Comparison of ENCODE assay signal across 35 cellular contexts in the genomic region with DNA sequence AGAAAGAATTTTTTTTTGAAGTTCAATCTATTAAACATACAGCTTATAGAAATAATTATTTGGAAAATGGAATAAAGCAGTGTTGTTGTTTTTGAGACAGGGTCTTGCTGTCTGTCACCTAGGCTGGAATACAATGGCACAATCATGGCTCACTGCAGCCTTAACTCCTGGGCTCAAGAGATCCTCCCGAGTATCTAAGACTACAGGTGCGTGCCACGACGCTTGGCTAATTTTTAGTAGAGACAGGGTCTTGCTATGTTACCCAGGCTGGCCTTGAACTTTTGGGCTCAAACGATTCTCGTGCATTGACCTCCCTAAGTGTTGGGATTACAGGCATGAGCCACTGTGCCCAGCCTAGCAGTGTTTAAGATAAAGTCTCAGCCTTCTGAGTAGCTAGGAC.
"Had no signal": no experiment of that assay in that cellular context is flagged by ENCODE, and none has a peak within 500 bp of the region (broad histone marks: within the 10 kb centered on the region; RNA-seq: fewer than 3 reads in every experiment).

No MANE protein-coding gene starts in this region.

- H3K27me3 ChIP-seq: ascending aorta, cardiac muscle cell had no signal

- H3K9me3 Mint-ChIP-seq: activated B cell treated with CpG ODN at 0.5 μM for 24 hours; activated CD4-positive, alpha-beta memory T cell treated with anti-CD3 and anti-CD28 coated beads for 36 hours; activated CD4-positive, alpha-beta T cell treated with anti-CD3 and anti-CD28 coated beads, Interleukin-2, amount 10 ng/mL, durations not matched to agents 24 days and 14 days; activated CD8-positive, alpha-beta T cell treated with anti-CD3 and anti-CD28 coated beads for 36 hours; activated naive CD4-positive, alpha-beta T cell treated with anti-CD3 and anti-CD28 coated beads, Interleukin-2, amount 50 U/mL, for 24 hours; activated naive CD8-positive, alpha-beta T cell treated with anti-CD3 and anti-CD28 coated beads, Interleukin-2, amount 10 ng/mL, durations not matched to agents 7 days and 5 days; activated naive CD8-positive, alpha-beta T cell treated with anti-CD3 and anti-CD28 coated beads, Interleukin-2, amount 50 U/mL, for 24 hours; activated T-cell treated with anti-CD3 and anti-CD28 coated beads, Interleukin-2, amount 50 U/mL, for 4 hours; activated T-cell treated with anti-CD3 and anti-CD28 coated beads, Interleukin-2, amount 50 U/mL, for 72 hours; activated T-helper 2 cell treated with anti-CD3 and anti-CD28 coated beads, Interferon-gamma antibody, Interleukin-2, Interleukin-4, amounts not matched to agents 10 μg/mL and 5 μg/mL and 100 μg/mL, durations not matched to agents 14 hours and 24 hours and 36 hours; brain; central memory CD8-positive, alpha-beta T cell; T-helper 2 cell treated with Interferon-gamma antibody and Interleukin-4, amounts not matched to agents 5 μg/mL and 100 μg/mL, for 36 hours had no signal

- H3K27ac ChIP-seq: ascending aorta, cardiac muscle cell, VCaP had no signal

- H3K4me3 ChIP-seq: ascending aorta, cardiac muscle cell had no signal

- H3K9me3 ChIP-seq: ascending aorta had no signal

- ATAC-seq: activated CD8-positive, alpha-beta T cell treated with anti-CD3 and anti-CD28 coated beads for 36 hours; activated naive CD8-positive, alpha-beta T cell treated with anti-CD3 and anti-CD28 coated beads, Interleukin-2, amount 50 U/mL, for 24 hours; activated T-cell treated with anti-CD3 and anti-CD28 coated beads, Interleukin-2, amount 50 U/mL, for 4 hours; activated T-cell treated with anti-CD3 and anti-CD28 coated beads, Interleukin-2, amount 50 U/mL, for 72 hours had no signal

- DNase-seq: activated B cell treated with CpG ODN at 0.5 μM for 24 hours; activated CD4-positive, alpha-beta memory T cell treated with anti-CD3 and anti-CD28 coated beads for 36 hours; activated CD4-positive, alpha-beta T cell treated with anti-CD3 and anti-CD28 coated beads for 4 hours; activated CD4-positive, alpha-beta T cell treated with anti-CD3 and anti-CD28 coated beads, Interleukin-2, amount 10 ng/mL, durations not matched to agents 24 days and 14 days; activated CD4-positive, alpha-beta T cell treated with anti-CD3 and anti-CD28 coated beads, Interleukin-2, amount 50 U/mL, for 1 hour; activated CD4-positive, alpha-beta T cell treated with anti-CD3 and anti-CD28 coated beads, Interleukin-2, amount 50 U/mL, for 4 hours; activated CD4-positive, CD25-positive, alpha-beta regulatory T cell treated with anti-CD3 and anti-CD28 coated beads, Interleukin-2, amount 50 U/mL, for 72 hours; activated CD8-positive, alpha-beta memory T cell treated with anti-CD3 and anti-CD28 coated beads, Interleukin-2, amount 50 U/mL, for 4 hours; activated CD8-positive, alpha-beta T cell treated with anti-CD3 and anti-CD28 coated beads for 36 hours; activated effector memory CD4-positive, alpha-beta T cell treated with Interleukin-2 at 50 U/mL for 16 hours; activated gamma-delta T cell; activated naive CD4-positive, alpha-beta T cell treated with Interleukin-2 at 50 U/mL for 16 hours; activated naive CD8-positive, alpha-beta T cell treated with anti-CD3 and anti-CD28 coated beads, Interleukin-2, amount 10 ng/mL, durations not matched to agents 7 days and 5 days; activated naive CD8-positive, alpha-beta T cell treated with anti-CD3 and anti-CD28 coated beads, Interleukin-2, amount 50 U/mL, for 24 hours; activated T-cell treated with anti-CD3 and anti-CD28 coated beads for 4 hours; activated T-cell treated with anti-CD3 and anti-CD28 coated beads, Interleukin-2, amount 50 U/mL, for 1 hour; activated T-cell treated with anti-CD3 and anti-CD28 coated beads, Interleukin-2, amount 50 U/mL, for 4 hours; activated T-cell treated with anti-CD3 and anti-CD28 coated beads, Interleukin-2, amount 50 U/mL, for 72 hours; amygdala; anterior cingulate cortex; caudate nucleus; cerebellar nuclear complex; T-helper 2 cell; T-helper 9 cell had no signal

- H3K27me3 Mint-ChIP-seq: activated B cell treated with CpG ODN at 0.5 μM for 24 hours; activated CD4-positive, alpha-beta memory T cell treated with anti-CD3 and anti-CD28 coated beads for 36 hours; activated CD4-positive, alpha-beta T cell treated with anti-CD3 and anti-CD28 coated beads, Interleukin-2, amount 10 ng/mL, durations not matched to agents 24 days and 14 days; activated CD8-positive, alpha-beta T cell treated with anti-CD3 and anti-CD28 coated beads for 36 hours; activated naive CD4-positive, alpha-beta T cell treated with anti-CD3 and anti-CD28 coated beads, Interleukin-2, amount 50 U/mL, for 24 hours; activated naive CD8-positive, alpha-beta T cell; activated naive CD8-positive, alpha-beta T cell treated with anti-CD3 and anti-CD28 coated beads, Interleukin-2, amount 10 ng/mL, durations not matched to agents 7 days and 5 days; activated naive CD8-positive, alpha-beta T cell treated with anti-CD3 and anti-CD28 coated beads, Interleukin-2, amount 50 U/mL, for 24 hours; brain; central memory CD8-positive, alpha-beta T cell had no signal

- H3K4me3 Mint-ChIP-seq: activated B cell treated with CpG ODN at 0.5 μM for 24 hours; activated CD4-positive, alpha-beta memory T cell treated with anti-CD3 and anti-CD28 coated beads for 36 hours; activated CD4-positive, alpha-beta T cell treated with anti-CD3 and anti-CD28 coated beads, Interleukin-2, amount 10 ng/mL, durations not matched to agents 24 days and 14 days; activated CD8-positive, alpha-beta T cell treated with anti-CD3 and anti-CD28 coated beads for 36 hours; activated naive CD4-positive, alpha-beta T cell treated with anti-CD3 and anti-CD28 coated beads, Interleukin-2, amount 50 U/mL, for 24 hours; activated naive CD8-positive, alpha-beta T cell; activated naive CD8-positive, alpha-beta T cell treated with anti-CD3 and anti-CD28 coated beads, Interleukin-2, amount 10 ng/mL, durations not matched to agents 7 days and 5 days; activated naive CD8-positive, alpha-beta T cell treated with anti-CD3 and anti-CD28 coated beads, Interleukin-2, amount 50 U/mL, for 24 hours; activated T-cell treated with anti-CD3 and anti-CD28 coated beads, Interleukin-2, amount 50 U/mL, for 4 hours; activated T-cell treated with anti-CD3 and anti-CD28 coated beads, Interleukin-2, amount 50 U/mL, for 72 hours; brain; central memory CD8-positive, alpha-beta T cell; T-helper 2 cell treated with Interferon-gamma antibody and Interleukin-4, amounts not matched to agents 5 μg/mL and 100 μg/mL, for 36 hours had no signal

- H3K27ac Mint-ChIP-seq: activated B cell treated with CpG ODN at 0.5 μM for 24 hours; activated CD4-positive, alpha-beta memory T cell treated with anti-CD3 and anti-CD28 coated beads for 36 hours; activated CD8-positive, alpha-beta T cell treated with anti-CD3 and anti-CD28 coated beads for 36 hours; activated naive CD4-positive, alpha-beta T cell treated with anti-CD3 and anti-CD28 coated beads, Interleukin-2, amount 50 U/mL, for 24 hours; activated naive CD8-positive, alpha-beta T cell; activated naive CD8-positive, alpha-beta T cell treated with anti-CD3 and anti-CD28 coated beads, Interleukin-2, amount 10 ng/mL, durations not matched to agents 7 days and 5 days; activated naive CD8-positive, alpha-beta T cell treated with anti-CD3 and anti-CD28 coated beads, Interleukin-2, amount 50 U/mL, for 24 hours; activated T-cell treated with anti-CD3 and anti-CD28 coated beads, Interleukin-2, amount 50 U/mL, for 72 hours; activated T-helper 2 cell treated with anti-CD3 and anti-CD28 coated beads, Interferon-gamma antibody, Interleukin-2, Interleukin-4, amounts not matched to agents 10 μg/mL and 5 μg/mL and 100 μg/mL, durations not matched to agents 14 hours and 24 hours and 36 hours; brain; T-helper 2 cell treated with Interferon-gamma antibody and Interleukin-4, amounts not matched to agents 5 μg/mL and 100 μg/mL, for 36 hours had no signal

- H3K36me3 Mint-ChIP-seq: activated naive CD8-positive, alpha-beta T cell had no signal

- FAIRE-seq: bronchial epithelial cell, TTC549 had no signal
